In genomic region chr19:52219611-52220010, GRCh38 we compare ENCODE assay signal across 14 cellular contexts.
"Had no signal": no experiment of that assay in that cellular context is flagged by ENCODE, and none has a peak within 500 bp of the region (broad histone marks: within the 10 kb centered on the region; RNA-seq: fewer than 3 reads in every experiment).

No MANE protein-coding gene starts in this region.

- H3K4me3 ChIP-seq: left ventricle myocardium inferior, spleen had no signal

- H3K27ac Mint-ChIP-seq: activated naive CD4-positive, alpha-beta T cell treated with anti-CD3 and anti-CD28 coated beads for 36 hours; activated naive CD8-positive, alpha-beta T cell treated with anti-CD3 and anti-CD28 coated beads, Interleukin-2, amount 50 U/mL, for 24 hours; activated T-helper 2 cell treated with anti-CD3 and anti-CD28 coated beads, Interferon-gamma antibody, Interleukin-2, Interleukin-4, amounts not matched to agents 10 μg/mL and 5 μg/mL and 100 μg/mL, durations not matched to agents 14 hours and 24 hours and 36 hours; stimulated activated naive CD8-positive, alpha-beta T cell treated with anti-CD3 and anti-CD28 coated beads, Interleukin-15, Interleukin-2, amounts not matched to agents 100 ng/mL and 50 ng/mL, for 24 hours had no signal

- H3K4me1 Mint-ChIP-seq: activated naive CD8-positive, alpha-beta T cell treated with anti-CD3 and anti-CD28 coated beads, Interleukin-2, amount 50 U/mL, for 24 hours had no signal

- H3K9me3 ChIP-seq: left ventricle myocardium inferior, spleen had no signal

- H3K9me3 Mint-ChIP-seq: activated naive CD4-positive, alpha-beta T cell treated with anti-CD3 and anti-CD28 coated beads for 36 hours; activated naive CD8-positive, alpha-beta T cell treated with anti-CD3 and anti-CD28 coated beads, Interleukin-2, amount 50 U/mL, for 24 hours; stimulated activated naive CD8-positive, alpha-beta T cell treated with anti-CD3 and anti-CD28 coated beads, Interleukin-15, Interleukin-2, amounts not matched to agents 100 ng/mL and 50 ng/mL, for 24 hours had no signal

- H3K27me3 Mint-ChIP-seq: activated naive CD8-positive, alpha-beta T cell treated with anti-CD3 and anti-CD28 coated beads, Interleukin-2, amount 50 U/mL, for 24 hours; stimulated activated naive CD8-positive, alpha-beta T cell treated with anti-CD3 and anti-CD28 coated beads, Interleukin-15, Interleukin-2, amounts not matched to agents 100 ng/mL and 50 ng/mL, for 24 hours had no signal

- H3K27ac ChIP-seq: brain microvascular endothelial cell, left ventricle myocardium inferior, spleen had no signal

- H3K27me3 ChIP-seq: brain microvascular endothelial cell, spleen had no signal

- H3K4me3 Mint-ChIP-seq: activated naive CD4-positive, alpha-beta T cell treated with anti-CD3 and anti-CD28 coated beads for 36 hours; activated naive CD8-positive, alpha-beta T cell treated with anti-CD3 and anti-CD28 coated beads, Interleukin-2, amount 50 U/mL, for 24 hours; stimulated activated naive CD8-positive, alpha-beta T cell treated with anti-CD3 and anti-CD28 coated beads, Interleukin-15, Interleukin-2, amounts not matched to agents 100 ng/mL and 50 ng/mL, for 24 hours had no signal

- ATAC-seq: activated naive CD8-positive, alpha-beta T cell treated with anti-CD3 and anti-CD28 coated beads, Interleukin-2, amount 50 U/mL, for 24 hours; sciatic nerve had no signal

- H3K4me1 ChIP-seq: left ventricle myocardium inferior, spleen had no signal

- DNase-seq: activated CD4-positive, alpha-beta T cell treated with anti-CD3 and anti-CD28 coated beads, Interleukin-2, amount 50 U/mL, for 1 hour; activated naive CD4-positive, alpha-beta T cell treated with anti-CD3 and anti-CD28 coated beads for 36 hours; activated naive CD8-positive, alpha-beta T cell treated with anti-CD3 and anti-CD28 coated beads, Interleukin-2, amount 50 U/mL, for 24 hours; brain microvascular endothelial cell; cortex of kidney; head of caudate nucleus; left ventricle myocardium inferior; mammary epithelial cell; spleen; stimulated activated CD4-positive, alpha-beta T cell treated with anti-CD3 and anti-CD28 coated beads, Interleukin-4, amount 100 ng/mL, for 4 hours; trophoblast cell had no signal
